Comparison of ENCODE assay signal across 8 cellular contexts in genomic region chr9:100427366-100428263, GRCh38. TPM values are rescaled to one million over a fixed set of nuclear protein-coding genes. Genes with fewer than 3 reads are reported as not detected.
DNase-seq lines count a peak whose midpoint lies in the region; ATAC-seq, FAIRE-seq and TF ChIP-seq lines count a peak whose summit lies in the region.

No MANE protein-coding gene starts in this region.

- in situ Hi-C loops in SK-MEL-5 (cut with HindIII; ENCODE audit: low pct_unique_long_range_greater_than_20kb, low sequenced_read_pairs), result no loop called here

- no peaks in the 10 kb centered on the region for H3K36me3 ChIP-seq in bronchial epithelial cell (ENCODE audit: control insufficient read depth, insufficient read depth, low read length)

- no peak for FAIRE-seq in bronchial epithelial cell (lab: Jason Lieb, UNC)

- no peak for TF ChIP-seq CTCF in bronchial epithelial cell (IDR thresholded peaks at IDR 0.05; ENCODE audit: insufficient read depth, low read length, severe bottlenecking)

- H3K4me3 ChIP-seq in bronchial epithelial cell (ENCODE audit: low read depth, low read length) (peak overlapping the region; percentile 71), skeletal muscle cell (ENCODE audit: low read depth, low read length) (peak overlapping the region; percentile 67)

- H3K27me3 ChIP-seq in bronchial epithelial cell (ENCODE audit: control insufficient read depth, insufficient read depth, low read length), result no peaks in the 10 kb centered on the region

- DNase-seq in COR-L47 (lab: John Stamatoyannopoulos, UW) (peak; percentile 48), HS-5 (ENCODE audit: low read depth) (peak; percentile 65), SK-MEL-5 (ENCODE audit: low read depth, low spot score) (peak; percentile 66), bronchial epithelial cell (ENCODE audit: low read depth) (peak; percentile 80), iPS-NIHi11 (ENCODE audit: low spot score) (peak; percentile 73), skeletal muscle cell (ENCODE audit: low read depth) (no peak), GM19238 (ENCODE audit: insufficient read length, low spot score) (no peak)

- ATAC-seq in GM21390 (IDR thresholded peaks at IDR 0.05; ENCODE audit: unreplicated experiment), result peak; percentile 59

RNA-seq across cellular contexts. Expression of gene MSANTD3, which starts 0.7 kb away (rescaled TPM):
- total RNA-seq in SK-MEL-5 (2014; rRNA removed; shearing (Covaris generic)), result 101 and 103 TPM in 2 replicates
- 70.2 and 87.0 TPM in 2 replicates for polyA plus RNA-seq in SK-MEL-5 (2015; cell fraction: cytosol; rRNA removed)
- polyA plus RNA-seq in SK-MEL-5 (2015; cell fraction: nucleus; rRNA removed), result 24.8 and 30.7 TPM in 2 replicates
- total RNA-seq in bronchial epithelial cell, result 37.1 and 38.7 TPM in 2 replicates

RNA-seq across cellular contexts. Expression of gene TMEFF1, which starts 45.3 kb away (rescaled TPM):
- total RNA-seq in SK-MEL-5 (2014; rRNA removed; shearing (Covaris generic)), result 0.45 and 4.3 TPM in 2 replicates
- polyA plus RNA-seq in SK-MEL-5 (2015; cell fraction: cytosol; rRNA removed), result 1.2 and 1.4 TPM in 2 replicates
- not detected in 2 replicates for polyA plus RNA-seq in SK-MEL-5 (2015; cell fraction: nucleus; rRNA removed)
- 0.13 and 0.26 TPM in 2 replicates for total RNA-seq in bronchial epithelial cell

Comparison
In these comparisons a context has a peak if more than half of its experiments do, and no peak if none do; other contexts are left out.
1. DNase-seq: peak in COR-L47 (single experiment), HS-5 (single experiment), SK-MEL-5 (single experiment), bronchial epithelial cell (single experiment) and iPS-NIHi11 (single experiment); none in skeletal muscle cell (single experiment) and GM19238 (single experiment).